In genomic region chr1:29729281-29729680, GRCh38 we compare ENCODE assay signal across 3 cellular contexts.
"Had no signal": no experiment of that assay in that cellular context is flagged by ENCODE, and none has a peak within 500 bp of the region (broad histone marks: within the 10 kb centered on the region; RNA-seq: fewer than 3 reads in every experiment).

No MANE protein-coding gene starts in this region.

- DNase-seq: IMR-90, KBM-7, KG1 had no signal
